Comparison of ENCODE assay signal across 16 cellular contexts in the genomic region with DNA sequence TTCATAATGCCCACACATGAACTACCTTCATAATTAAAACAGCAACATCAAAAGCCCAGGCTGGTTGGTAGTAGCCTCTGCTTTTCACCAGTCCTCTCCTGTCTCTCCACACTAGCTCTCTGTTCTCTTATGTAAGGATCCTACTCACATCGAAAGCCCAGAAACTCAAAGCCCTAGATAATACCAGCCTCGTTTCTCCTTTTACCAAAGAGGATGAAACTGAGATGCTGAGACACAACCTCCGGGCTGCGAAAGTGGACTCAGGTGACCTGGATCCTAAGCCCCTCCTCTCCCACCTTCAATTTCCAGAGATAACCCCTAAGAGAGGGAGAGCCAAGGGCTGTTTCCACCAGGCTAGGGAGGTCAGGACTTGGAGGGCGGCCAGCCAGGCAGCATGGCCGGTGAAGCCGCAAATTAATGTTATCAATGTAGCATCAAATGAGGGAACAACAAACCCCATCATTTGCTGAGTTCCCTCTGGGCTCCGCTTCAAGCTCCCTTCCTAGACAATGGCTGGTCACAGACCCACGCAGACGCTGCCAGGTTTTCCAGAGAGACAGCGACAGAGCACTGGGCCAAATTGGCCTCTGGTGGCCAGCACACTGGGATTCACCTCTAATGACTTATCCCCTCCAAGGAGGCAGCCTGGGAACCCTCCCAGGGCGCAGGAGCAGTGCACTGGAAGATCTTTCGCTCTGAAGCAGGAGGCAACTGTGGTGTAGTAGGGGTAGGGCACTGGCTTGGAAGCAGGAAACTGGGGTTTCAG. TPM values are rescaled to one million over a fixed set of nuclear protein-coding genes. Genes with fewer than 3 reads are reported as not detected.
DNase-seq lines count a peak whose midpoint lies in the region; ATAC-seq and TF ChIP-seq lines count a peak whose summit lies in the region.
"Had no signal": no experiment of that assay in that cellular context is flagged by ENCODE, and none has a peak within 500 bp of the region (broad histone marks: within the 10 kb centered on the region; RNA-seq: fewer than 3 reads in every experiment).

No MANE protein-coding gene starts in this region.

- BruUV-seq in Caco-2 (replicated peaks; lab: Mats Ljungman, UMichigan), result no TSS peak

- no peaks in the 10 kb centered on the region for H3K9me3 ChIP-seq in WERI-Rb-1 (ENCODE audit: severe bottlenecking)
- no peaks in the 10 kb centered on the region for H3K9me3 ChIP-seq in left lung
- no peaks in the 10 kb centered on the region for H3K9me3 ChIP-seq in Caco-2
- H3K9me3 ChIP-seq: ascending aorta had no signal

- H3K4me3 ChIP-seq in WERI-Rb-1 (ENCODE audit: low read depth, low read length) (peak overlapping the region; percentile 31), left lung (no peak overlapping the region), Caco-2 (ENCODE audit: low read depth, low read length) (no peak overlapping the region)
- H3K4me3 ChIP-seq: ascending aorta, SK-N-MC had no signal

- peaks cover 4 to 26% of the 10 kb centered on the region in 2 donors for H3K4me1 ChIP-seq in left lung
- peaks cover 3% of the 10 kb centered on the region for H3K4me1 ChIP-seq in Caco-2

- CTCF ChIA-PET in activated CD8-positive, alpha-beta T cell treated with anti-CD3 and anti-CD28 coated beads, Interleukin-2, amount 10 ng/mL, durations not matched to agents 7 days and 5 days (lab: Charles Lee), result interaction anchor here (0.8 to 1.3 kb wide), 3 partner anchors 12 to 71 kb away, joined by 3 to 6 read pairs (median 4); partner anchors contain the start of gene PAFAH2
- CTCF ChIA-PET in activated CD8-positive, alpha-beta T cell treated with anti-CD3 and anti-CD28 coated beads for 36 hours (lab: Charles Lee), result interaction anchor here (2.2 kb wide), 1 partner anchor 71 kb away, joined by 5 read pairs; the partner anchor contains the start of gene PAFAH2
- CTCF ChIA-PET in Caco-2 (lab: Charles Lee), result interaction anchor here (0.6 kb wide), 1 partner anchor 35 kb away, joined by 5 read pairs; no protein-coding TSS in a partner anchor

- no peaks in the 10 kb centered on the region for H3K27me3 ChIP-seq in WERI-Rb-1 (ENCODE audit: insufficient read depth, low read depth, severe bottlenecking)
- peaks cover 0 to 10% of the 10 kb centered on the region in 2 donors for H3K27me3 ChIP-seq in left lung
- H3K27me3 ChIP-seq in Caco-2 (replicated peaks; ENCODE audit: control insufficient read depth, insufficient read depth, low read length), result no peaks in the 10 kb centered on the region
- H3K27me3 ChIP-seq: ascending aorta had no signal

- no peaks in the 10 kb centered on the region for H3K36me3 Mint-ChIP-seq in activated CD8-positive, alpha-beta T cell treated with anti-CD3 and anti-CD28 coated beads, Interleukin-2, amount 10 ng/mL, durations not matched to agents 7 days and 5 days (ENCODE audit: low read depth)
- no peaks in the 10 kb centered on the region for H3K36me3 Mint-ChIP-seq in activated CD8-positive, alpha-beta T cell treated with anti-CD3 and anti-CD28 coated beads for 36 hours (ENCODE audit: low read depth)
- H3K36me3 Mint-ChIP-seq in type B pancreatic cell, result no peaks in the 10 kb centered on the region
- H3K36me3 Mint-ChIP-seq in Caco-2 (ENCODE audit: insufficient read depth, unreplicated experiment), result no peaks in the 10 kb centered on the region
- H3K36me3 Mint-ChIP-seq: naive B cell had no signal

- POLR2A ChIA-PET in activated CD8-positive, alpha-beta T cell treated with anti-CD3 and anti-CD28 coated beads, Interleukin-2, amount 10 ng/mL, durations not matched to agents 7 days and 5 days (lab: Charles Lee), result no interaction called here
- POLR2A ChIA-PET in activated CD8-positive, alpha-beta T cell treated with anti-CD3 and anti-CD28 coated beads for 36 hours (lab: Charles Lee), result interaction anchor here (1.1 to 1.8 kb wide), 2 partner anchors 28 to 29 kb away, joined by 3 to 5 read pairs; no protein-coding TSS in a partner anchor
- POLR2A ChIA-PET in Caco-2 (lab: Charles Lee), result interaction anchor here (0.6 kb wide), 1 partner anchor 12 kb away, joined by 3 read pairs; no protein-coding TSS in a partner anchor

- peak overlapping the region; percentile 20 for H3K27ac Mint-ChIP-seq in activated CD8-positive, alpha-beta T cell treated with anti-CD3 and anti-CD28 coated beads, Interleukin-2, amount 10 ng/mL, durations not matched to agents 7 days and 5 days
- no peak overlapping the region for H3K27ac Mint-ChIP-seq in activated CD8-positive, alpha-beta T cell treated with anti-CD3 and anti-CD28 coated beads for 36 hours
- H3K27ac Mint-ChIP-seq in type B pancreatic cell (peak overlapping the region; percentile 63), Caco-2 (ENCODE audit: unreplicated experiment) (no peak overlapping the region)
- H3K27ac Mint-ChIP-seq: naive B cell had no signal

- ATAC-seq in activated CD8-positive, alpha-beta T cell treated with anti-CD3 and anti-CD28 coated beads, Interleukin-2, amount 10 ng/mL, durations not matched to agents 7 days and 5 days, result no peak
- no peak for ATAC-seq in activated CD8-positive, alpha-beta T cell treated with anti-CD3 and anti-CD28 coated beads for 36 hours
- no peak for ATAC-seq in left lung

- H3K27me3 Mint-ChIP-seq in activated CD8-positive, alpha-beta T cell treated with anti-CD3 and anti-CD28 coated beads, Interleukin-2, amount 10 ng/mL, durations not matched to agents 7 days and 5 days (ENCODE audit: low read depth), result peaks cover 37% of the 10 kb centered on the region
- peaks cover 6% of the 10 kb centered on the region for H3K27me3 Mint-ChIP-seq in activated CD8-positive, alpha-beta T cell treated with anti-CD3 and anti-CD28 coated beads for 36 hours
- H3K27me3 Mint-ChIP-seq in type B pancreatic cell, result peaks cover 10% of the 10 kb centered on the region
- H3K27me3 Mint-ChIP-seq in Caco-2 (ENCODE audit: insufficient read depth, unreplicated experiment), result no peaks in the 10 kb centered on the region

- no peak overlapping the region for H3K4me3 Mint-ChIP-seq in activated CD8-positive, alpha-beta T cell treated with anti-CD3 and anti-CD28 coated beads, Interleukin-2, amount 10 ng/mL, durations not matched to agents 7 days and 5 days
- no peak overlapping the region for H3K4me3 Mint-ChIP-seq in activated CD8-positive, alpha-beta T cell treated with anti-CD3 and anti-CD28 coated beads for 36 hours
- H3K4me3 Mint-ChIP-seq in type B pancreatic cell (peak overlapping the region; percentile 22), Caco-2 (ENCODE audit: unreplicated experiment) (no peak overlapping the region)
- H3K4me3 Mint-ChIP-seq: naive B cell had no signal

- peaks cover 18% of the 10 kb centered on the region for H3K4me1 Mint-ChIP-seq in activated CD8-positive, alpha-beta T cell treated with anti-CD3 and anti-CD28 coated beads, Interleukin-2, amount 10 ng/mL, durations not matched to agents 7 days and 5 days (ENCODE audit: low read depth)
- H3K4me1 Mint-ChIP-seq in activated CD8-positive, alpha-beta T cell treated with anti-CD3 and anti-CD28 coated beads for 36 hours (ENCODE audit: low read depth), result peaks cover 21% of the 10 kb centered on the region
- H3K4me1 Mint-ChIP-seq in type B pancreatic cell (ENCODE audit: unreplicated experiment) (peaks cover 27% of the 10 kb centered on the region), Caco-2 (ENCODE audit: low read depth, unreplicated experiment) (no peaks in the 10 kb centered on the region)

- intact Hi-C loops in activated CD8-positive, alpha-beta T cell treated with anti-CD3 and anti-CD28 coated beads for 36 hours (cut with micrococcal nuclease), result no loop called here
- intact Hi-C loops in left lung (cut with DNase I), result no loop called here
- intact Hi-C loops in Caco-2 (cut with micrococcal nuclease; ENCODE audit: unreplicated experiment), result no loop called here

- H3K27ac ChIP-seq in WERI-Rb-1 (peak overlapping the region; percentile 94), left lung (no peak overlapping the region)
- H3K27ac ChIP-seq: ascending aorta, KMS-11, SK-N-MC, VCaP had no signal

- TF ChIP-seq CTCF in activated CD8-positive, alpha-beta T cell treated with anti-CD3 and anti-CD28 coated beads for 36 hours (IDR thresholded peaks at IDR 0.05), result no peak
- TF ChIP-seq CTCF in WERI-Rb-1 (IDR thresholded peaks at IDR 0.05; ENCODE audit: low read depth, low read length) (no peak), type B pancreatic cell (conservative IDR thresholded peaks at IDR 0.05) (no peak), left lung (IDR thresholded peaks at IDR 0.05) (no peak), Caco-2 (IDR thresholded peaks at IDR 0.05; ENCODE audit: insufficient read depth in 1 of 2, low read depth in 1 of 2, low read length in 1 of 2, severe bottlenecking in 1 of 2, unreplicated experiment in 1 of 2) (no peak)

- DNase-seq in activated CD8-positive, alpha-beta T cell treated with anti-CD3 and anti-CD28 coated beads, Interleukin-2, amount 10 ng/mL, durations not matched to agents 7 days and 5 days, result no peak
- DNase-seq in activated CD8-positive, alpha-beta T cell treated with anti-CD3 and anti-CD28 coated beads for 36 hours, result no peak
- peak; percentile 74 for DNase-seq in WERI-Rb-1
- DNase-seq in left kidney (ENCODE audit: low read depth, low spot score), result peak; percentile 23
- no peak for DNase-seq in type B pancreatic cell (ENCODE audit: extremely low spot score, unreplicated experiment)
- no peak for DNase-seq in left lung
- no peak for DNase-seq in Caco-2
- no peak for DNase-seq in glomerular visceral epithelial cell (ENCODE audit: extremely low spot score)
- DNase-seq: activated T-cell treated with anti-CD3 and anti-CD28 coated beads for 4 hours, GDM1, naive B cell, NCI-H510A had no signal

- H3K36me3 ChIP-seq in WERI-Rb-1 (no peaks in the 10 kb centered on the region), left lung (no peaks in the 10 kb centered on the region), Caco-2 (ENCODE audit: control insufficient read depth, insufficient read depth, low read length) (no peaks in the 10 kb centered on the region)
- H3K36me3 ChIP-seq: ascending aorta had no signal

- H3K9me3 Mint-ChIP-seq in activated CD8-positive, alpha-beta T cell treated with anti-CD3 and anti-CD28 coated beads, Interleukin-2, amount 10 ng/mL, durations not matched to agents 7 days and 5 days (ENCODE audit: insufficient read depth), result no peaks in the 10 kb centered on the region
- no peaks in the 10 kb centered on the region for H3K9me3 Mint-ChIP-seq in activated CD8-positive, alpha-beta T cell treated with anti-CD3 and anti-CD28 coated beads for 36 hours
- H3K9me3 Mint-ChIP-seq in type B pancreatic cell, result no peaks in the 10 kb centered on the region
- no peaks in the 10 kb centered on the region for H3K9me3 Mint-ChIP-seq in Caco-2 (ENCODE audit: unreplicated experiment)
- H3K9me3 Mint-ChIP-seq: naive B cell had no signal

RNA-seq across cellular contexts. Expression of gene STMN1, which starts 20.7 kb away (rescaled TPM):
- total RNA-seq in activated CD8-positive, alpha-beta T cell treated with anti-CD3 and anti-CD28 coated beads, Interleukin-2, amount 10 ng/mL, durations not matched to agents 7 days and 5 days, result 100 to 1,000 TPM; 740 to 781 TPM
- total RNA-seq in activated CD8-positive, alpha-beta T cell treated with anti-CD3 and anti-CD28 coated beads for 36 hours, result 100 to 1,000 TPM; 487 to 493 TPM
- total RNA-seq in type B pancreatic cell (ENCODE audit: low replicate concordance) (219 and 591 TPM in 2 replicates), left lung (100 to 1,000 TPM in 1 of 2 donors, 10 to 100 TPM in 1; 50.7 to 126 TPM), Caco-2 (2022) (188 and 207 TPM in 2 replicates)

RNA-seq across cellular contexts. Expression of gene PAQR7, which starts 51.4 kb away (rescaled TPM):
- total RNA-seq in activated CD8-positive, alpha-beta T cell treated with anti-CD3 and anti-CD28 coated beads, Interleukin-2, amount 10 ng/mL, durations not matched to agents 7 days and 5 days, result 1 to 10 TPM; 3.2 to 3.3 TPM
- 1 to 10 TPM; 6.8 to 8.0 TPM for total RNA-seq in activated CD8-positive, alpha-beta T cell treated with anti-CD3 and anti-CD28 coated beads for 36 hours
- 24.3 and 41.0 TPM in 2 replicates for total RNA-seq in type B pancreatic cell (ENCODE audit: low replicate concordance)
- total RNA-seq in left lung, result 10 to 100 TPM; 11.3 to 15.9 TPM
- total RNA-seq in Caco-2 (2022), result 22.3 and 26.0 TPM in 2 replicates

Comparison
In these comparisons a context has a peak if more than half of its experiments do, and no peak if none do; other contexts are left out.
1. H3K27ac Mint-ChIP-seq: peak in activated CD8-positive, alpha-beta T cell treated with anti-CD3 and anti-CD28 coated beads, Interleukin-2, amount 10 ng/mL, durations not matched to agents 7 days and 5 days (single experiment) and type B pancreatic cell (single experiment); none in activated CD8-positive, alpha-beta T cell treated with anti-CD3 and anti-CD28 coated beads for 36 hours (single experiment) and Caco-2 (single experiment).
2. DNase-seq: peak in WERI-Rb-1 (single experiment) and left kidney (single experiment); none in activated CD8-positive, alpha-beta T cell treated with anti-CD3 and anti-CD28 coated beads, Interleukin-2, amount 10 ng/mL, durations not matched to agents 7 days and 5 days (single experiment), activated CD8-positive, alpha-beta T cell treated with anti-CD3 and anti-CD28 coated beads for 36 hours (single experiment), type B pancreatic cell (single experiment), left lung (0 of 2), Caco-2 (0 of 2) and glomerular visceral epithelial cell (single experiment).